In genomic region chr14:79274641-79275366, GRCh38 we compare ENCODE assay signal across 26 cellular contexts.
A peak's percentile ranks its signal among the peaks of the same experiment; 100 is the strongest.
DNase-seq lines count a peak whose midpoint lies in the region; ATAC-seq and TF ChIP-seq lines count a peak whose summit lies in the region.
"Had no signal": no experiment of that assay in that cellular context is flagged by ENCODE, and none has a peak within 500 bp of the region (broad histone marks: within the 10 kb centered on the region; RNA-seq: fewer than 3 reads in every experiment).

No MANE protein-coding gene starts in this region.

- TF ChIP-seq CTCF in LNCaP clone FGC (IDR thresholded peaks at IDR 0.05; ENCODE audit: control insufficient read depth, extremely low read depth, insufficient read depth) (peak; percentile 26; the same call in 1 of the 2 replicates), endodermal cell (conservative IDR thresholded peaks at IDR 0.05) (peak; percentile 54), osteocyte (IDR thresholded peaks at IDR 0.05) (peak; percentile 49)

- CTCF ChIA-PET in activated CD4-positive, alpha-beta memory T cell treated with anti-CD3 and anti-CD28 coated beads, Interleukin-2, amount 10 ng/mL, durations not matched to agents 7 days and 5 days (lab: Charles Lee): no interaction called here

- no peaks in the 10 kb centered on the region for H3K9me3 ChIP-seq in endodermal cell (ENCODE audit: control insufficient read depth, low read length)
- H3K9me3 ChIP-seq: BE2C, heart right ventricle, prostate gland, stomach, upper lobe of left lung had no signal

- H3K9me3 Mint-ChIP-seq in endodermal cell (no peaks in the 10 kb centered on the region), osteocyte (ENCODE audit: unreplicated experiment) (no peaks in the 10 kb centered on the region)
- H3K9me3 Mint-ChIP-seq in activated CD4-positive, alpha-beta memory T cell treated with anti-CD3 and anti-CD28 coated beads, Interleukin-2, amount 10 ng/mL, durations not matched to agents 7 days and 5 days: no peaks in the 10 kb centered on the region
- H3K9me3 Mint-ChIP-seq: activated CD4-positive, alpha-beta T cell treated with anti-CD3 and anti-CD28 coated beads, Interleukin-2, amount 10 ng/mL, durations not matched to agents 24 days and 14 days had no signal

- peaks cover 38% of the 10 kb centered on the region for H3K27me3 ChIP-seq in endodermal cell (ENCODE audit: control insufficient read depth, insufficient read depth, low read length, poor library complexity, severe bottlenecking)

- H3K9ac ChIP-seq in endodermal cell (ENCODE audit: extremely low read depth, low read length, poor library complexity, severe bottlenecking): no peak overlapping the region

- H3K27me3 Mint-ChIP-seq in endodermal cell (ENCODE audit: insufficient read depth): peaks cover 29% of the 10 kb centered on the region
- peaks cover 42% of the 10 kb centered on the region for H3K27me3 Mint-ChIP-seq in osteocyte (ENCODE audit: unreplicated experiment)
- H3K27me3 Mint-ChIP-seq in activated CD4-positive, alpha-beta memory T cell treated with anti-CD3 and anti-CD28 coated beads, Interleukin-2, amount 10 ng/mL, durations not matched to agents 7 days and 5 days: peaks cover 16% of the 10 kb centered on the region

- H3K4me3 ChIP-seq in LNCaP clone FGC (ENCODE audit: low read depth, low read length) (no peak overlapping the region), endodermal cell (ENCODE audit: low read length) (no peak overlapping the region)
- H3K4me3 ChIP-seq: heart right ventricle, prostate gland, skin epidermis, stomach, upper lobe of left lung had no signal

- H3K4me1 Mint-ChIP-seq in endodermal cell (peaks cover 21% of the 10 kb centered on the region), osteocyte (ENCODE audit: unreplicated experiment) (peaks cover 14% of the 10 kb centered on the region)
- H3K4me1 Mint-ChIP-seq in activated CD4-positive, alpha-beta memory T cell treated with anti-CD3 and anti-CD28 coated beads, Interleukin-2, amount 10 ng/mL, durations not matched to agents 7 days and 5 days: no peaks in the 10 kb centered on the region
- H3K4me1 Mint-ChIP-seq: activated CD4-positive, alpha-beta T cell treated with anti-CD3 and anti-CD28 coated beads, Interleukin-2, amount 10 ng/mL, durations not matched to agents 24 days and 14 days had no signal

- ATAC-seq in HG03432 (IDR thresholded peaks at IDR 0.05; ENCODE audit: unreplicated experiment): no peak
- ATAC-seq: effector memory CD8-positive, alpha-beta T cell; heart right ventricle had no signal

- H3K4me3 Mint-ChIP-seq in endodermal cell (no peak overlapping the region), osteocyte (ENCODE audit: unreplicated experiment) (no peak overlapping the region)
- no peak overlapping the region for H3K4me3 Mint-ChIP-seq in activated CD4-positive, alpha-beta memory T cell treated with anti-CD3 and anti-CD28 coated beads, Interleukin-2, amount 10 ng/mL, durations not matched to agents 7 days and 5 days
- H3K4me3 Mint-ChIP-seq: activated CD4-positive, alpha-beta T cell treated with anti-CD3 and anti-CD28 coated beads, Interleukin-2, amount 10 ng/mL, durations not matched to agents 24 days and 14 days; effector memory CD8-positive, alpha-beta T cell had no signal

- H3K36me3 Mint-ChIP-seq in endodermal cell (ENCODE audit: low read depth) (no peaks in the 10 kb centered on the region), osteocyte (ENCODE audit: unreplicated experiment) (no peaks in the 10 kb centered on the region)
- no peaks in the 10 kb centered on the region for H3K36me3 Mint-ChIP-seq in activated CD4-positive, alpha-beta memory T cell treated with anti-CD3 and anti-CD28 coated beads, Interleukin-2, amount 10 ng/mL, durations not matched to agents 7 days and 5 days (ENCODE audit: low read depth)

- 89% methylated on average over 3 of the region's 3 CpGs; no CpG with 5 or more reads in 1 of the 2 experiments for WGBS in endodermal cell (ENCODE audit: insufficient coverage in 1 of 2, insufficient read length in 1 of 2), 2 experiments

- POLR2A ChIA-PET in activated CD4-positive, alpha-beta memory T cell treated with anti-CD3 and anti-CD28 coated beads, Interleukin-2, amount 10 ng/mL, durations not matched to agents 7 days and 5 days (lab: Charles Lee): no interaction called here

- H3K36me3 ChIP-seq in endodermal cell (ENCODE audit: control insufficient read depth, insufficient read depth, low read length): no peaks in the 10 kb centered on the region
- H3K36me3 ChIP-seq: BE2C, heart right ventricle, prostate gland, stomach, upper lobe of left lung had no signal

- no peak overlapping the region for H3K27ac Mint-ChIP-seq in endodermal cell
- no peak overlapping the region for H3K27ac Mint-ChIP-seq in osteocyte (ENCODE audit: unreplicated experiment)
- no peak overlapping the region for H3K27ac Mint-ChIP-seq in activated CD4-positive, alpha-beta memory T cell treated with anti-CD3 and anti-CD28 coated beads, Interleukin-2, amount 10 ng/mL, durations not matched to agents 7 days and 5 days
- H3K27ac Mint-ChIP-seq: activated CD4-positive, alpha-beta T cell treated with anti-CD3 and anti-CD28 coated beads, Interleukin-2, amount 10 ng/mL, durations not matched to agents 24 days and 14 days; effector memory CD8-positive, alpha-beta T cell had no signal

- no peak overlapping the region for H3K27ac ChIP-seq in endodermal cell (ENCODE audit: low read depth, low read length)
- H3K27ac ChIP-seq: heart right ventricle, prostate gland, skin epidermis, stomach, upper lobe of left lung had no signal

- DNase-seq in COLO829 (ENCODE audit: low spot score): peak; percentile 24
- DNase-seq in LNCaP clone FGC (ENCODE audit: low read depth): no peak
- DNase-seq in endodermal cell: no peak
- no peak for DNase-seq in osteocyte (ENCODE audit: extremely low spot score, unreplicated experiment)
- no peak for DNase-seq in activated CD4-positive, alpha-beta T cell treated with anti-CD3 and anti-CD28 coated beads, Interleukin-2, amount 50 U/mL, for 4 hours
- no peak for DNase-seq in NCI-H187 (lab: John Stamatoyannopoulos, UW)
- no peak for DNase-seq in activated CD4-positive, alpha-beta memory T cell treated with anti-CD3 and anti-CD28 coated beads, Interleukin-2, amount 10 ng/mL, durations not matched to agents 7 days and 5 days
- DNase-seq: activated CD4-positive, alpha-beta T cell treated with anti-CD3 and anti-CD28 coated beads, Interleukin-2, amount 10 ng/mL, durations not matched to agents 24 days and 14 days; activated CD8-positive, alpha-beta memory T cell treated with anti-CD3 and anti-CD28 coated beads, Interleukin-2, amount 50 U/mL, for 48 hours; activated effector memory CD4-positive, alpha-beta T cell treated with anti-CD3 and anti-CD28 coated beads, Interleukin-2, amount 50 U/mL, for 16 hours; BE2C; Calu3; effector memory CD8-positive, alpha-beta T cell; H7; heart right ventricle; islet precursor cell; NCI-H1930; NCI-H510A treated with DMSO at 0.1 percent for 48 hours; Right ventricle myocardium superior; stimulated activated CD4-positive, alpha-beta T cell treated with anti-CD3 and anti-CD28 coated beads, Interleukin-4, amount 100 ng/mL, for 24 hours; stomach; T-helper 1 cell; upper lobe of left lung had no signal

- peaks cover 4% of the 10 kb centered on the region for H3K4me1 ChIP-seq in endodermal cell (ENCODE audit: control insufficient read depth, insufficient read depth, low read length)
- H3K4me1 ChIP-seq: BE2C, prostate gland had no signal
